ENCODE assay signal across 22 cellular contexts in genomic region chr4:152419809-152420208, GRCh38.
DNase-seq lines count a peak whose midpoint lies in the region; ATAC-seq, FAIRE-seq and TF ChIP-seq lines count a peak whose summit lies in the region.
"Had no signal": no experiment of that assay in that cellular context is flagged by ENCODE, and none has a peak within 500 bp of the region (broad histone marks: within the 10 kb centered on the region; RNA-seq: fewer than 3 reads in every experiment).

No MANE protein-coding gene starts in this region.

- no peaks in the 10 kb centered on the region for H3K36me3 ChIP-seq in DND-41 (ENCODE audit: insufficient read depth, low read length)
- H3K36me3 ChIP-seq in Loucy (ENCODE audit: insufficient read depth, low read length): no peaks in the 10 kb centered on the region
- H3K36me3 ChIP-seq: BE2C had no signal

- peak; percentile 59 for FAIRE-seq in GM18507 (lab: Jason Lieb, UNC)
- FAIRE-seq: A549, G401.6, H1 had no signal

- no peaks in the 10 kb centered on the region for H3K27me3 ChIP-seq in DND-41 (ENCODE audit: insufficient read depth, low read length, poor library complexity)
- H3K27me3 ChIP-seq in Loucy (ENCODE audit: insufficient read depth, low read length, poor library complexity, severe bottlenecking): no peaks in the 10 kb centered on the region
- H3K27me3 ChIP-seq: BE2C; BLaER1 treated with 17β-estradiol and CSF1 and Interleukin-3, amounts not matched to agents 10 nM and 100 nM had no signal

- H3K27ac Mint-ChIP-seq in immature natural killer cell (peak overlapping the region in 5 of 6 donors; percentile 5 to 63 (median 31)), T-cell (no peak overlapping the region)
- H3K27ac Mint-ChIP-seq: CD14-positive monocyte; CD4-positive, alpha-beta T cell had no signal

- H3K4me3 ChIP-seq in DND-41 (ENCODE audit: low read depth in 1 of 2, low read length in 2 of 2): no peak overlapping the region
- H3K4me3 ChIP-seq in Loucy (ENCODE audit: low read length, poor library complexity, severe bottlenecking): no peak overlapping the region
- H3K4me3 ChIP-seq: A549; BLaER1 treated with 17β-estradiol and CSF1 and Interleukin-3, amounts not matched to agents 10 nM and 100 nM had no signal

- no peaks in the 10 kb centered on the region for H3K9me3 Mint-ChIP-seq in immature natural killer cell
- no peaks in the 10 kb centered on the region for H3K9me3 Mint-ChIP-seq in T-cell
- H3K9me3 Mint-ChIP-seq: CD14-positive monocyte; CD4-positive, alpha-beta T cell; CD8-positive, alpha-beta memory T cell had no signal

- H4K20me1 ChIP-seq in DND-41 (ENCODE audit: insufficient read depth, low read length): peaks cover 13% of the 10 kb centered on the region; the same call in 1 of the 2 replicates
- no peaks in the 10 kb centered on the region for H4K20me1 ChIP-seq in Loucy (ENCODE audit: insufficient read depth, low read length, poor library complexity, severe bottlenecking)

- peaks cover 0 to 3% (median 2%) of the 10 kb centered on the region in 3 donors for H3K27me3 Mint-ChIP-seq in immature natural killer cell (ENCODE audit: low read depth in 3 of 3)
- no peaks in the 10 kb centered on the region for H3K27me3 Mint-ChIP-seq in T-cell
- H3K27me3 Mint-ChIP-seq: CD4-positive, alpha-beta T cell; CD8-positive, alpha-beta memory T cell had no signal

- H3K4me3 Mint-ChIP-seq in immature natural killer cell (no peak overlapping the region), T-cell (no peak overlapping the region)
- H3K4me3 Mint-ChIP-seq: CD14-positive monocyte; CD4-positive, alpha-beta T cell; CD8-positive, alpha-beta memory T cell had no signal

- ATAC-seq in DND-41 (ENCODE audit: insufficient read depth, low read depth) (peak; percentile 75; the same call in 2 of the 3 replicates), T-cell (replicated peaks in 1 of 4) (no peak), GM21447 (IDR thresholded peaks at IDR 0.05; ENCODE audit: unreplicated experiment) (no peak)
- ATAC-seq: A549 had no signal

- H3K9me3 ChIP-seq in DND-41 (ENCODE audit: insufficient read depth, low read length, severe bottlenecking) (no peaks in the 10 kb centered on the region), Loucy (ENCODE audit: insufficient read depth, low read depth, low read length) (no peaks in the 10 kb centered on the region)
- H3K9me3 ChIP-seq: A549; BE2C; BLaER1 treated with 17β-estradiol and CSF1 and Interleukin-3, amounts not matched to agents 10 nM and 100 nM had no signal

- H3F3A ChIP-seq in Loucy (ENCODE audit: low read depth): no peaks in the 10 kb centered on the region

- H3K9ac ChIP-seq in DND-41 (ENCODE audit: low read depth, low read length) (no peak overlapping the region), Loucy (ENCODE audit: low read depth, low read length, poor library complexity, severe bottlenecking) (no peak overlapping the region)
- H3K9ac ChIP-seq: BLaER1 treated with 17β-estradiol and CSF1 and Interleukin-3, amounts not matched to agents 10 nM and 100 nM had no signal

- H3K4me1 ChIP-seq in DND-41 (ENCODE audit: insufficient read depth, low read length): no peaks in the 10 kb centered on the region
- peaks cover 17% of the 10 kb centered on the region for H3K4me1 ChIP-seq in Loucy (ENCODE audit: insufficient read depth, low read length, poor library complexity, severe bottlenecking)

- TF ChIP-seq CTCF in DND-41 (IDR thresholded peaks at IDR 0.05; ENCODE audit: borderline replicate concordance, extremely low read depth, low read length, poor library complexity, severe bottlenecking): no peak
- TF ChIP-seq CTCF in Loucy (conservative IDR thresholded peaks at IDR 0.05; ENCODE audit: low read length): no peak

- CTCF ChIA-PET in T-cell (lab: Charles Lee): no interaction called here

- DNase-seq in DND-41 (no peak), GM18507 (ENCODE audit: extremely low spot score, insufficient read length, low read depth) (no peak), immature natural killer cell (no peak), D341Med (ENCODE audit: low spot score) (no peak), T-cell (no peak)
- DNase-seq: 8988T; ACHN; AML-193; BE2C; CD4-positive, alpha-beta T cell; CD8-positive, alpha-beta memory T cell; DMS53; DMS79 treated with DMSO at 0.1 percent for 48 hours; H7; HCEC 1CT had no signal

- POLR2A ChIA-PET in T-cell (lab: Charles Lee): no interaction called here

- H3K27ac ChIP-seq in DND-41 (ENCODE audit: low read length): no peak overlapping the region
- H3K27ac ChIP-seq: A549; BLaER1 treated with 17β-estradiol and CSF1 and Interleukin-3, amounts not matched to agents 10 nM and 100 nM had no signal

- H2AFZ ChIP-seq in DND-41 (ENCODE audit: low read depth, low read length) (no peak overlapping the region), Loucy (ENCODE audit: low read length) (no peak overlapping the region)

- H3K79me2 ChIP-seq in DND-41 (ENCODE audit: insufficient read depth, low read length): peaks cover 16% of the 10 kb centered on the region
- peaks cover 21% of the 10 kb centered on the region for H3K79me2 ChIP-seq in Loucy (ENCODE audit: insufficient read depth, low read length)

- no peaks in the 10 kb centered on the region for H3K9me2 ChIP-seq in Loucy (replicated peaks; ENCODE audit: low read depth, low read length)

- H3K36me3 Mint-ChIP-seq in immature natural killer cell: no peaks in the 10 kb centered on the region
- no peaks in the 10 kb centered on the region for H3K36me3 Mint-ChIP-seq in T-cell
- H3K36me3 Mint-ChIP-seq: CD8-positive, alpha-beta memory T cell had no signal

- H3K4me2 ChIP-seq in DND-41 (ENCODE audit: insufficient read depth, low read length): no peak overlapping the region
- H3K4me2 ChIP-seq in Loucy (ENCODE audit: low read depth, low read length, poor library complexity, severe bottlenecking): peak overlapping the region; percentile 35
- H3K4me2 ChIP-seq: A549; BLaER1 treated with 17β-estradiol and CSF1 and Interleukin-3, amounts not matched to agents 10 nM and 100 nM had no signal

- H3K4me1 Mint-ChIP-seq in immature natural killer cell (peaks cover 36 to 72% of the 10 kb centered on the region in 2 donors), T-cell (peaks cover 37 to 67% (median 59%) of the 10 kb centered on the region in 3 donors)

Comparison
In these comparisons a context has a peak if more than half of its experiments do, and no peak if none do; other contexts are left out.
1. H3K27ac Mint-ChIP-seq: peak in immature natural killer cell (5 of 6); none in T-cell (0 of 2).